ENCODE assay signal across 8 cellular contexts in genomic region chr7:85184599-85185354, GRCh38.
DNase-seq lines count a peak whose midpoint lies in the region; ATAC-seq and TF ChIP-seq lines count a peak whose summit lies in the region.

No MANE protein-coding gene starts in this region.

- no peak overlapping the region for H3K27ac Mint-ChIP-seq in stimulated activated memory B cell treated with anti-CD40 and anti-IgM and Interleukin-4, amounts not matched to agents 10 μg/mL and 1 μg/mL and 100 μg/mL, for 72 hours

- peaks cover 31% of the 10 kb centered on the region for H3K4me1 Mint-ChIP-seq in stimulated activated memory B cell treated with anti-CD40 and anti-IgM and Interleukin-4, amounts not matched to agents 10 μg/mL and 1 μg/mL and 100 μg/mL, for 72 hours

- peak overlapping the region; percentile 83 for H3K4me3 Mint-ChIP-seq in stimulated activated memory B cell treated with anti-CD40 and anti-IgM and Interleukin-4, amounts not matched to agents 10 μg/mL and 1 μg/mL and 100 μg/mL, for 72 hours

- TF ChIP-seq CTCF in HFF-Myc (IDR thresholded peaks at IDR 0.05; ENCODE audit: low read depth, low read length, missing control alignments): no peak
- TF ChIP-seq CTCF in astrocyte of the cerebellum (IDR thresholded peaks at IDR 0.05; ENCODE audit: low read depth, low read length, missing control alignments): no peak

- no peaks in the 10 kb centered on the region for H3K36me3 Mint-ChIP-seq in stimulated activated memory B cell treated with anti-CD40 and anti-IgM and Interleukin-4, amounts not matched to agents 10 μg/mL and 1 μg/mL and 100 μg/mL, for 72 hours

- in situ Hi-C loops in astrocyte of the cerebellum (cut with HindIII; ENCODE audit: low sequenced_read_pairs): no loop called here

- no peak for ATAC-seq in stimulated activated memory B cell treated with anti-CD40 and anti-IgM and Interleukin-4, amounts not matched to agents 10 μg/mL and 1 μg/mL and 100 μg/mL, for 72 hours
- no peak for ATAC-seq in HG03045 (IDR thresholded peaks at IDR 0.05; ENCODE audit: unreplicated experiment)
- ATAC-seq in GM19023 (IDR thresholded peaks at IDR 0.05; ENCODE audit: unreplicated experiment): no peak

- peaks cover 2% of the 10 kb centered on the region for H3K9me3 Mint-ChIP-seq in stimulated activated memory B cell treated with anti-CD40 and anti-IgM and Interleukin-4, amounts not matched to agents 10 μg/mL and 1 μg/mL and 100 μg/mL, for 72 hours

- H3K27me3 Mint-ChIP-seq in stimulated activated memory B cell treated with anti-CD40 and anti-IgM and Interleukin-4, amounts not matched to agents 10 μg/mL and 1 μg/mL and 100 μg/mL, for 72 hours: peaks cover 27% of the 10 kb centered on the region

- H3K4me3 ChIP-seq in HFF-Myc (replicated peaks; ENCODE audit: low read depth, low read length): peak overlapping the region; percentile 95
- peak overlapping the region; percentile 73 for H3K4me3 ChIP-seq in astrocyte of the cerebellum (ENCODE audit: low read depth, low read length)

- DNase-seq in HFF-Myc (ENCODE audit: extremely low read depth, low read depth) (peak; percentile 44), astrocyte of the cerebellum (ENCODE audit: low read depth) (no peak), iris pigment epithelial cell (ENCODE audit: low read depth) (peak; percentile 24), NCI-H2107 treated with DMSO at 0.1 percent for 48 hours (lab: John Stamatoyannopoulos, UW; ENCODE audit: unreplicated experiment) (no peak), activated T-cell treated with anti-CD3 and anti-CD28 coated beads for 4 hours (no peak)

Comparison
In these comparisons a context has a peak if more than half of its experiments do, and no peak if none do; other contexts are left out.
1. DNase-seq: peak in HFF-Myc (single experiment) and iris pigment epithelial cell (single experiment); none in astrocyte of the cerebellum (single experiment), NCI-H2107 treated with DMSO at 0.1 percent for 48 hours (single experiment) and activated T-cell treated with anti-CD3 and anti-CD28 coated beads for 4 hours (single experiment).